Comparison of ENCODE assay signal across 21 cellular contexts in genomic region chr18:79584491-79585394, GRCh38.
DNase-seq lines count a peak whose midpoint lies in the region; ATAC-seq and TF ChIP-seq lines count a peak whose summit lies in the region.
"Had no signal": no experiment of that assay in that cellular context is flagged by ENCODE, and none has a peak within 500 bp of the region (broad histone marks: within the 10 kb centered on the region; RNA-seq: fewer than 3 reads in every experiment).

No MANE protein-coding gene starts in this region.

- no peaks in the 10 kb centered on the region for H3K79me2 ChIP-seq in H9 (ENCODE audit: insufficient read depth, low read length)

- H2AK5ac ChIP-seq in H9 (ENCODE audit: insufficient read length, low read length), result no peak overlapping the region

- H3K79me1 ChIP-seq in H9 (ENCODE audit: insufficient read depth, low read depth, low read length, poor library complexity, severe bottlenecking), result no peaks in the 10 kb centered on the region

- no peak overlapping the region for H3K56ac ChIP-seq in H9 (ENCODE audit: insufficient read length, low read depth, low read length)

- DNase-seq in NCI-H1694 treated with DMSO at 0.1 percent for 48 hours (lab: John Stamatoyannopoulos, UW) (peak; percentile 26), NCI-H1694 (lab: John Stamatoyannopoulos, UW) (no peak), H9 (peak; percentile 24), endodermal cell (peak; percentile 46), osteocyte (ENCODE audit: extremely low spot score, unreplicated experiment) (peak; percentile 79), OCI-M2 (lab: John Stamatoyannopoulos, UW; ENCODE audit: unreplicated experiment) (no peak), left lobe of liver (ENCODE audit: low spot score) (no peak)
- DNase-seq: 8988T; activated CD4-positive, alpha-beta T cell treated with anti-CD3 and anti-CD28 coated beads, Interleukin-2, amount 50 U/mL, for 4 hours; activated T-cell treated with anti-CD3 and anti-CD28 coated beads, Interleukin-2, amount 50 U/mL, for 48 hours; foreskin keratinocyte; GM23248; NCI-H146; NCI-H226; SW 1271 had no signal

- H3T11ph ChIP-seq in H9 (ENCODE audit: low read length), result no peak overlapping the region

- H3K23me2 ChIP-seq in H9 (ENCODE audit: insufficient read length, low read depth, low read length, poor library complexity, severe bottlenecking), result no peaks in the 10 kb centered on the region

- H3K27me3 ChIP-seq in H9 (ENCODE audit: insufficient read depth, low read length) (no peaks in the 10 kb centered on the region), endodermal cell (ENCODE audit: control insufficient read depth, insufficient read depth, low read length, poor library complexity, severe bottlenecking) (no peaks in the 10 kb centered on the region)
- H3K27me3 ChIP-seq: breast epithelium had no signal

- no peaks in the 10 kb centered on the region for H3K36me3 ChIP-seq in endodermal cell (ENCODE audit: control insufficient read depth, insufficient read depth, low read length)
- H3K36me3 ChIP-seq: breast epithelium, thoracic aorta had no signal

- no peak for ATAC-seq in HG02938 (IDR thresholded peaks at IDR 0.05; ENCODE audit: unreplicated experiment)
- no peak for ATAC-seq in left lobe of liver
- ATAC-seq: foreskin keratinocyte; psoas muscle; stimulated activated effector memory CD8-positive, alpha-beta T cell treated with anti-CD3 and anti-CD28 coated beads, Interleukin-12 subunit alpha, Interleukin-12 subunit beta, amount 100 ng/mL, for 72 hours had no signal

- H3K27me3 Mint-ChIP-seq in H9 (ENCODE audit: low read depth) (no peaks in the 10 kb centered on the region; the same call in 1 of the 2 replicates), endodermal cell (ENCODE audit: insufficient read depth) (no peaks in the 10 kb centered on the region), osteocyte (ENCODE audit: unreplicated experiment) (no peaks in the 10 kb centered on the region)

- H4K8ac ChIP-seq in H9 (replicated peaks; ENCODE audit: insufficient read length, low read depth, low read length), result no peak overlapping the region

- peaks cover 12 to 23% of the 10 kb centered on the region in 2 experiments for H3K4me1 Mint-ChIP-seq in H9
- H3K4me1 Mint-ChIP-seq in endodermal cell, result peaks cover 8% of the 10 kb centered on the region
- H3K4me1 Mint-ChIP-seq in osteocyte (ENCODE audit: unreplicated experiment), result no peaks in the 10 kb centered on the region

- H3K4me1 ChIP-seq in H9 (ENCODE audit: insufficient read depth, low read length), result no peaks in the 10 kb centered on the region
- H3K4me1 ChIP-seq in endodermal cell (ENCODE audit: control insufficient read depth, insufficient read depth, low read length), result no peaks in the 10 kb centered on the region
- H3K4me1 ChIP-seq: foreskin keratinocyte, psoas muscle had no signal

- H3K23ac ChIP-seq in H9 (ENCODE audit: insufficient read length, low read depth, low read length), result no peak overlapping the region

- no peak overlapping the region for H2AFZ ChIP-seq in H9 (ENCODE audit: low read length)
- H2AFZ ChIP-seq: GM23248 had no signal

- no peak for TF ChIP-seq CTCF in H9 (conservative IDR thresholded peaks at IDR 0.05)
- TF ChIP-seq CTCF in endodermal cell (conservative IDR thresholded peaks at IDR 0.05), result no peak
- no peak for TF ChIP-seq CTCF in osteocyte (IDR thresholded peaks at IDR 0.05)

- H3K14ac ChIP-seq in H9 (ENCODE audit: insufficient read depth, low read length), result no peak overlapping the region

- H3K9me3 Mint-ChIP-seq in H9, result no peaks in the 10 kb centered on the region
- H3K9me3 Mint-ChIP-seq in endodermal cell, result no peaks in the 10 kb centered on the region
- H3K9me3 Mint-ChIP-seq in osteocyte (ENCODE audit: unreplicated experiment), result no peaks in the 10 kb centered on the region
- H3K9me3 Mint-ChIP-seq: stimulated activated effector memory CD8-positive, alpha-beta T cell treated with anti-CD3 and anti-CD28 coated beads, Interleukin-12 subunit alpha, Interleukin-12 subunit beta, amount 100 ng/mL, for 72 hours had no signal

- WGBS in H9 (ENCODE audit: extremely low coverage, insufficient read length, low lambda C conversion rate), result no CpG with 5 or more reads among the region's 20 CpGs
- WGBS in endodermal cell (ENCODE audit: insufficient coverage in 1 of 2, insufficient read length in 1 of 2), 2 experiments, result 88 to 94% methylated on average over 12 to 20 of the region's 20 CpGs

- no peak overlapping the region for H3K27ac ChIP-seq in H9 (ENCODE audit: insufficient read length, low read depth, low read length)
- H3K27ac ChIP-seq in endodermal cell (ENCODE audit: low read depth, low read length), result no peak overlapping the region
- H3K27ac ChIP-seq: breast epithelium, epithelial cell of prostate, foreskin keratinocyte, GM23248, psoas muscle, thoracic aorta had no signal

- no peak overlapping the region for H2BK12ac ChIP-seq in H9 (ENCODE audit: insufficient read length, low read depth, low read length)

- H3K36me3 Mint-ChIP-seq in H9 (ENCODE audit: insufficient read depth in 1 of 3, low read depth in 3 of 3) (no peaks in the 10 kb centered on the region), endodermal cell (ENCODE audit: low read depth) (no peaks in the 10 kb centered on the region), osteocyte (ENCODE audit: unreplicated experiment) (no peaks in the 10 kb centered on the region)
- H3K36me3 Mint-ChIP-seq: stimulated activated effector memory CD8-positive, alpha-beta T cell treated with anti-CD3 and anti-CD28 coated beads, Interleukin-12 subunit alpha, Interleukin-12 subunit beta, amount 100 ng/mL, for 72 hours had no signal

- no peaks in the 10 kb centered on the region for H4K20me1 ChIP-seq in H9 (ENCODE audit: control insufficient read depth, insufficient read depth, insufficient read length)

- H4K91ac ChIP-seq in H9 (ENCODE audit: insufficient read length, low read depth, low read length), result no peak overlapping the region

- H2BK20ac ChIP-seq in H9 (ENCODE audit: low read depth, low read length, poor library complexity, severe bottlenecking), result no peak overlapping the region

- no peaks in the 10 kb centered on the region for H3K9me3 ChIP-seq in H9 (ENCODE audit: control insufficient read depth, low read depth, low read length)
- no peaks in the 10 kb centered on the region for H3K9me3 ChIP-seq in endodermal cell (ENCODE audit: control insufficient read depth, low read length)
- H3K9me3 ChIP-seq: breast epithelium, psoas muscle, thoracic aorta had no signal

- H3K4me3 Mint-ChIP-seq in H9 (no peak overlapping the region), endodermal cell (no peak overlapping the region), osteocyte (ENCODE audit: unreplicated experiment) (no peak overlapping the region)
- H3K4me3 Mint-ChIP-seq: stimulated activated effector memory CD8-positive, alpha-beta T cell treated with anti-CD3 and anti-CD28 coated beads, Interleukin-12 subunit alpha, Interleukin-12 subunit beta, amount 100 ng/mL, for 72 hours had no signal

- H3K18ac ChIP-seq in H9 (ENCODE audit: insufficient read length, low read depth, low read length), result no peak overlapping the region

- no peak overlapping the region for H2BK5ac ChIP-seq in H9 (ENCODE audit: insufficient read length, low read length)

- H2BK120ac ChIP-seq in H9 (ENCODE audit: low read depth, low read length, poor library complexity, severe bottlenecking), result no peak overlapping the region

- H3K4ac ChIP-seq in H9 (ENCODE audit: low read depth, low read length), result no peak overlapping the region

- H4K5ac ChIP-seq in H9 (ENCODE audit: insufficient read length, low read depth, low read length), result no peak overlapping the region

- no peak overlapping the region for H3K9ac ChIP-seq in H9 (ENCODE audit: extremely low read depth, insufficient read length, low read length)
- H3K9ac ChIP-seq in endodermal cell (ENCODE audit: extremely low read depth, low read length, poor library complexity, severe bottlenecking), result no peak overlapping the region
- H3K9ac ChIP-seq: GM23248 had no signal

- H3K4me2 ChIP-seq in H9 (ENCODE audit: insufficient read depth, insufficient read length, low read length), result no peak overlapping the region

- no peak overlapping the region for H2BK15ac ChIP-seq in H9 (ENCODE audit: low read depth, low read length)

- H3K4me3 ChIP-seq in endodermal cell (ENCODE audit: low read length), result no peak overlapping the region
- H3K4me3 ChIP-seq: breast epithelium, GM23248, psoas muscle, thoracic aorta had no signal

- H3K27ac Mint-ChIP-seq in H9 (peak overlapping the region; percentile 37 to 76 (median 73); a peak in 3 of 7 replicates), endodermal cell (no peak overlapping the region), osteocyte (ENCODE audit: unreplicated experiment) (no peak overlapping the region)
- H3K27ac Mint-ChIP-seq: stimulated activated effector memory CD8-positive, alpha-beta T cell treated with anti-CD3 and anti-CD28 coated beads, Interleukin-12 subunit alpha, Interleukin-12 subunit beta, amount 100 ng/mL, for 72 hours had no signal

Comparison
In these comparisons a context has a peak if more than half of its experiments do, and no peak if none do; other contexts are left out.
1. DNase-seq: peak in NCI-H1694 treated with DMSO at 0.1 percent for 48 hours (single experiment), H9 (single experiment), endodermal cell (single experiment) and osteocyte (single experiment); none in NCI-H1694 (single experiment), OCI-M2 (single experiment) and left lobe of liver (single experiment).
2. H3K27ac Mint-ChIP-seq: peak in H9 (3 of 3); none in endodermal cell (single experiment) and osteocyte (single experiment).